In genomic region chr1:2205191-2205952, GRCh38 we compare ENCODE assay signal across 8 cellular contexts. TPM values are rescaled to one million over a fixed set of nuclear protein-coding genes. Genes with fewer than 3 reads are reported as not detected.
A peak's percentile ranks its signal among the peaks of the same experiment; 100 is the strongest.
DNase-seq lines count a peak whose midpoint lies in the region; ATAC-seq and TF ChIP-seq lines count a peak whose summit lies in the region.

No MANE protein-coding gene starts in this region.

- TF ChIP-seq CTCF in GM12864 (IDR thresholded peaks at IDR 0.05; ENCODE audit: low read depth, low read length, missing control alignments) (no peak), activated B cell treated with CpG ODN at 0.5 μM for 24 hours (IDR thresholded peaks at IDR 0.05) (no peak)

- POLR2A ChIA-PET in HEK293T (lab: Yijun Ruan, JAX) (interaction anchor here (0.7 to 1.7 kb wide), 3 partner anchors 22 to 174 kb away, joined by 3 to 6 read pairs (median 4); no protein-coding TSS in a partner anchor), activated B cell treated with CpG ODN at 0.5 μM for 24 hours (lab: Charles Lee) (interaction anchor here (0.5 to 6.7 kb wide), 11 partner anchors 10 to 380 kb away, joined by 3 to 46 read pairs (median 9); partner anchors contain the start of genes FAAP20, MORN1, PRXL2B and RER1)

- peak overlapping the region; percentile 55 for H3K4me3 ChIP-seq in GM12864 (ENCODE audit: low read depth, low read length)

- intact Hi-C loops in activated B cell treated with CpG ODN at 0.5 μM for 24 hours (cut with micrococcal nuclease), result loop anchor here (1.0 to 10.0 kb wide), 9 partner anchors 22 to 343 kb away; partner anchors contain the start of genes PANK4, PEX10 and TMEM52

- peaks cover 29% of the 10 kb centered on the region for H3K4me1 Mint-ChIP-seq in activated B cell treated with CpG ODN at 0.5 μM for 24 hours
- peaks cover 4% of the 10 kb centered on the region for H3K4me1 Mint-ChIP-seq in central memory CD8-positive, alpha-beta T cell

- H3K36me3 Mint-ChIP-seq in activated B cell treated with CpG ODN at 0.5 μM for 24 hours (ENCODE audit: low read depth), result no peaks in the 10 kb centered on the region
- peaks cover 4% of the 10 kb centered on the region for H3K36me3 Mint-ChIP-seq in central memory CD8-positive, alpha-beta T cell (ENCODE audit: insufficient read depth)

- H3K4me3 Mint-ChIP-seq in activated B cell treated with CpG ODN at 0.5 μM for 24 hours, result peak overlapping the region; percentile 72
- peak overlapping the region; percentile 60 for H3K4me3 Mint-ChIP-seq in central memory CD8-positive, alpha-beta T cell

- DNase-seq in GM12864 (ENCODE audit: low read depth) (peak; percentile 60), HEK293T (ENCODE audit: extremely low spot score) (peak; percentile 98), NCI-H1436 (lab: John Stamatoyannopoulos, UW) (peak; percentile 89), activated B cell treated with CpG ODN at 0.5 μM for 24 hours (peak; percentile 86), kidney glomerular epithelial cell (lab: John Stamatoyannopoulos, UW) (peak; percentile 55), D341Med (ENCODE audit: low spot score) (no peak)
- DNase-seq in central memory CD8-positive, alpha-beta T cell (ENCODE audit: low spot score in 2 of 2), result peak; percentile 83 to 87
- peak; percentile 87 to 90 for DNase-seq in stimulated activated CD4-positive, alpha-beta T cell treated with anti-CD3 and anti-CD28 coated beads, Interleukin-15, amount 100 ng/mL, for 48 hours (ENCODE audit: low read depth in 2 of 2)

- no peaks in the 10 kb centered on the region for H3K27me3 Mint-ChIP-seq in activated B cell treated with CpG ODN at 0.5 μM for 24 hours
- no peaks in the 10 kb centered on the region for H3K27me3 Mint-ChIP-seq in central memory CD8-positive, alpha-beta T cell

- no peak overlapping the region for H3K27ac Mint-ChIP-seq in activated B cell treated with CpG ODN at 0.5 μM for 24 hours
- H3K27ac Mint-ChIP-seq in central memory CD8-positive, alpha-beta T cell (ENCODE audit: low read depth), result no peak overlapping the region

- no peaks in the 10 kb centered on the region for H3K9me3 Mint-ChIP-seq in activated B cell treated with CpG ODN at 0.5 μM for 24 hours
- H3K9me3 Mint-ChIP-seq in central memory CD8-positive, alpha-beta T cell, result no peaks in the 10 kb centered on the region

- peak; percentile 93 for ATAC-seq in activated B cell treated with CpG ODN at 0.5 μM for 24 hours (ENCODE audit: low read depth)
- peak; percentile 86 for ATAC-seq in central memory CD8-positive, alpha-beta T cell (replicated peaks; ENCODE audit: extremely low read depth, poor library complexity, severe bottlenecking)

- CTCF ChIA-PET in HEK293T (lab: Yijun Ruan, JAX), result interaction anchor here (0.6 to 1.8 kb wide), 3 partner anchors 11 to 176 kb away, joined by 3 to 7 read pairs (median 4); partner anchors contain the start of gene FAAP20
- CTCF ChIA-PET in activated B cell treated with CpG ODN at 0.5 μM for 24 hours (lab: Charles Lee), result interaction anchor here (0.7 to 1.5 kb wide), 2 partner anchors 11 to 19 kb away, joined by 3 to 4 read pairs; partner anchors contain the start of gene FAAP20

TF ChIP-seq in HEK293T, 16 proteins besides CTCF, POLR2A, EP300 and RAD21:
- TF ChIP-seq L3MBTL2 (conservative IDR thresholded peaks at IDR 0.05) (peak; percentile 64), HDGF (IDR thresholded peaks at IDR 0.05; ENCODE audit: borderline replicate concordance) (no peak)

RNA-seq across cellular contexts. Expression of gene FAAP20, which starts 10.8 kb away (rescaled TPM):
- 73.7 and 83.9 TPM in 2 replicates for total RNA-seq in activated B cell treated with CpG ODN at 0.5 μM for 24 hours

RNA-seq across cellular contexts. Expression of gene SKI, which starts 22.7 kb away (rescaled TPM):
- 37.2 and 37.6 TPM in 2 replicates for total RNA-seq in activated B cell treated with CpG ODN at 0.5 μM for 24 hours
